9 cellular contexts compared by ENCODE assay signal in the genomic region with DNA sequence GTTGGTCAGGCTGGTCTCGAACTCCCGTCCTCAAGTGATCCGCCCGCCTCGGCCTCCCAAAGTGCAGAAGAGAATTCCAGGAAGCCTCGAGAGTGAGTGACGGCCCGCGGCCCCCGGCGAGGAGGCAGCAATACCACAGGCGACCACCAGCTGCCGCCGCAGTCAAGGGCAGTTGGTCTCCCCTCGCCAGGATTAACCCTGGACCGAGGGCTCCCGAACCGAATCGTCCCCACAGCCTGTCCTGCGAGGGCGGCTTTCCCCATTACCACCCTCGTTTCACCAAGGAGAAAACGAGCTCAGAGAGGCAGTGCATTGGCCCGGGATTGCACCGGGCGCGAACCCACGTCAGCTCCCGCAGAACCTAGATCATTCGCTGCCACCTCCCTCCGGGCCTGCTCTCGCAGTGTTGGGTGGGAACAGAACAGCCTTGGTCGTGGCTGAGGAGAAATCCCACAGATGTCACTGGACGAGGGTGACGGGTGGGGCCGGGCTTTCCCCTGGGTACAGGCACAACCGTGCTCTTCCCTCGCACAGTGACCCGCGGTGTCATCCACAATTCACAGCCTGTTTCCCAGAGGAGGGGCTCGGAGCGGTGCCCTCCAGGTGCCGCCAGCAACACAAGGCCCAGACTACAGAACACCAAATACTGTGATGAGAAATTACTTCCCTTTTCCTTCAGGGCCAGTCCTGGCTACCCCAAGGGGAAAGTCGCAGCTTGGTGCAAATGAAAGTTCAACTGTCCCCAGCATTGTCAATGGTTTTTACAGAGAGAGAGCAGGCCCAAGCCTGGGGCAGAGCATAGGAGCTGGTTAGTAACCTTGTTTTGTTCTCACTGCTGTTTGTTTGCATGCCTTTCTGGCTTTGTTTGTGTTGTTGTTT. TPM values are rescaled to one million over a fixed set of nuclear protein-coding genes. Genes with fewer than 3 reads are reported as not detected.
DNase-seq lines count a peak whose midpoint lies in the region; ATAC-seq, FAIRE-seq and TF ChIP-seq lines count a peak whose summit lies in the region.
"Had no signal": no experiment of that assay in that cellular context is flagged by ENCODE, and none has a peak within 500 bp of the region (broad histone marks: within the 10 kb centered on the region; RNA-seq: fewer than 3 reads in every experiment).

No MANE protein-coding gene starts in this region.

- H3K27me3 ChIP-seq in stomach: peaks cover 4 to 50% (median 17%) of the 10 kb centered on the region in 3 donors

- POLR2A ChIA-PET in activated CD4-positive, alpha-beta T cell treated with anti-CD3 and anti-CD28 coated beads for 36 hours (lab: Charles Lee): no interaction called here

- H3K9me3 Mint-ChIP-seq in activated CD4-positive, alpha-beta T cell treated with anti-CD3 and anti-CD28 coated beads for 36 hours (ENCODE audit: low read depth): no peaks in the 10 kb centered on the region

- H3K4me1 ChIP-seq in kidney (ENCODE audit: control insufficient read depth in 1 of 2, insufficient read depth in 1 of 2, low read depth in 1 of 2, low read length in 2 of 2): peaks cover 0 to 3% of the 10 kb centered on the region in 2 donors
- H3K4me1 ChIP-seq in stomach: peaks cover 0 to 5% (median 0%) of the 10 kb centered on the region in 4 donors

- intact Hi-C loops in activated CD4-positive, alpha-beta T cell treated with anti-CD3 and anti-CD28 coated beads for 36 hours (cut with DNase I, micrococcal nuclease): loop anchor here (2.0 to 10.0 kb wide), 3 partner anchors 39 to 103 kb away; a partner anchor contains a TSS
- intact Hi-C loops in kidney (cut with DNase I) (no loop called here), stomach (cut with DNase I; ENCODE audit: low total_unique reads) (no loop called here)

- no peaks in the 10 kb centered on the region for H3K36me3 Mint-ChIP-seq in activated CD4-positive, alpha-beta T cell treated with anti-CD3 and anti-CD28 coated beads for 36 hours (ENCODE audit: low read depth)

- no peak overlapping the region for H3K4me3 Mint-ChIP-seq in activated CD4-positive, alpha-beta T cell treated with anti-CD3 and anti-CD28 coated beads for 36 hours

- peak overlapping the region in 1 of 2 donors; percentile 40 for H3K9ac ChIP-seq in kidney (ENCODE audit: low read length in 2 of 2)

- no peak for DNase-seq in activated CD4-positive, alpha-beta T cell treated with anti-CD3 and anti-CD28 coated beads for 36 hours
- no peak for DNase-seq in activated CD4-positive, alpha-beta T cell treated with anti-CD3 and anti-CD28 coated beads for 4 hours
- DNase-seq in astrocyte of the spinal cord (ENCODE audit: low read depth, low spot score) (no peak), kidney (peak; percentile 72), stomach (peak; percentile 40), D721Med (ENCODE audit: insufficient read length, low spot score) (no peak), GM19239 (ENCODE audit: insufficient read length, low spot score) (no peak), cerebellum (ENCODE audit: low spot score) (no peak)
- DNase-seq: ACHN had no signal

- ATAC-seq in activated CD4-positive, alpha-beta T cell treated with anti-CD3 and anti-CD28 coated beads for 36 hours: no peak

- H3K36me3 ChIP-seq in kidney (ENCODE audit: control insufficient read depth in 1 of 2, insufficient read depth in 2 of 2, low read length in 2 of 2): no peaks in the 10 kb centered on the region
- no peaks in the 10 kb centered on the region for H3K36me3 ChIP-seq in stomach

- CTCF ChIA-PET in activated CD4-positive, alpha-beta T cell treated with anti-CD3 and anti-CD28 coated beads for 36 hours (lab: Charles Lee): interaction anchor here (0.6 to 1.3 kb wide), 7 partner anchors 14 to 480 kb away, joined by 3 to 4 read pairs (median 3); no protein-coding TSS in a partner anchor

- H3K27ac ChIP-seq in kidney (ENCODE audit: low read depth in 2 of 2, low read length in 2 of 2) (peak overlapping the region; percentile 14 to 41), stomach (no peak overlapping the region)

- peak; percentile 41 for TF ChIP-seq CTCF in astrocyte of the spinal cord (IDR thresholded peaks at IDR 0.05; ENCODE audit: low read depth, low read length)
- peak; percentile 47 for TF ChIP-seq CTCF in kidney (IDR thresholded peaks at IDR 0.05; ENCODE audit: borderline replicate concordance, extremely low read depth, insufficient read depth)
- TF ChIP-seq CTCF in stomach (IDR thresholded peaks at IDR 0.05): peak in 5 of 7 experiments; percentile 41 to 67 (median 54)
- TF ChIP-seq CTCF in D721Med (IDR thresholded peaks at IDR 0.05; ENCODE audit: insufficient read depth, missing control alignments): no peak

- FAIRE-seq in kidney (lab: Jason Lieb, UNC): no peak
- FAIRE-seq in D721Med (lab: Jason Lieb, UNC): no peak
- no peak for FAIRE-seq in GM19239 (lab: Jason Lieb, UNC)

- H3K27me3 Mint-ChIP-seq in activated CD4-positive, alpha-beta T cell treated with anti-CD3 and anti-CD28 coated beads for 36 hours: peaks cover 33% of the 10 kb centered on the region

- in situ Hi-C loops in astrocyte of the spinal cord (cut with HindIII; ENCODE audit: low sequenced_read_pairs): no loop called here

- no peak for TF ChIP-seq EP300 in stomach (IDR thresholded peaks at IDR 0.05)

- WGBS in stomach, 5 donors: 27 to 33% (median 32%) methylated on average over 27 to 44 of the region's 44 CpGs

- no peak for TF ChIP-seq POLR2A in stomach (IDR thresholded peaks at IDR 0.05)

- H3K4me3 ChIP-seq in astrocyte of the spinal cord (ENCODE audit: low read depth, low read length) (no peak overlapping the region), kidney (ENCODE audit: low read length in 2 of 2) (no peak overlapping the region), stomach (no peak overlapping the region)

- no peaks in the 10 kb centered on the region for H3K9me3 ChIP-seq in kidney (ENCODE audit: control insufficient read depth in 1 of 2, low read length in 2 of 2)
- H3K9me3 ChIP-seq in stomach: no peaks in the 10 kb centered on the region

- peaks cover 25% of the 10 kb centered on the region for H3K4me1 Mint-ChIP-seq in activated CD4-positive, alpha-beta T cell treated with anti-CD3 and anti-CD28 coated beads for 36 hours

- peak overlapping the region; percentile 77 for H3K27ac Mint-ChIP-seq in activated CD4-positive, alpha-beta T cell treated with anti-CD3 and anti-CD28 coated beads for 36 hours

RNA-seq across cellular contexts. Expression of a gene that starts 24.8 kb away (rescaled TPM):
- total RNA-seq in activated CD4-positive, alpha-beta T cell treated with anti-CD3 and anti-CD28 coated beads for 36 hours: under 1 TPM; 0.09 to 0.11 TPM
- 1.9 TPM for total RNA-seq in kidney
- polyA plus RNA-seq in kidney (ENCODE audit: insufficient read depth, low read depth, low replicate concordance): 0.99 TPM
- 1 to 10 TPM in 1 of 5 donors, under 1 TPM in 1, not detected in 3; 0.73 to 9.3 TPM for total RNA-seq in stomach
- under 1 TPM; 0.31 to 0.61 (median 0.55) TPM for polyA plus RNA-seq in stomach
- total RNA-seq in cerebellum: 7.5 TPM

RNA-seq across cellular contexts. Expression of a gene that starts 39.6 kb away (rescaled TPM):
- 10 to 100 TPM; 21.2 to 24.6 TPM for total RNA-seq in activated CD4-positive, alpha-beta T cell treated with anti-CD3 and anti-CD28 coated beads for 36 hours
- total RNA-seq in kidney (23.4 TPM), stomach (10 to 100 TPM in 4 of 5 donors, 1 to 10 TPM in 1; 5.8 to 29.6 (median 13.6) TPM), cerebellum (9.9 TPM)
- polyA plus RNA-seq in kidney (ENCODE audit: insufficient read depth, low read depth, low replicate concordance) (18.4 TPM), stomach (10 to 100 TPM in 2 of 3 donors, 1 to 10 TPM in 1; 8.4 to 13.4 (median 12.1) TPM)

Comparison
In these comparisons a context has a peak if more than half of its experiments do, and no peak if none do; other contexts are left out.
1. DNase-seq: peak in kidney (single experiment) and stomach (single experiment); none in activated CD4-positive, alpha-beta T cell treated with anti-CD3 and anti-CD28 coated beads for 36 hours (single experiment), activated CD4-positive, alpha-beta T cell treated with anti-CD3 and anti-CD28 coated beads for 4 hours (0 of 2), astrocyte of the spinal cord (single experiment), D721Med (single experiment), GM19239 (single experiment) and cerebellum (single experiment).
2. H3K27ac ChIP-seq: peak in kidney (2 of 2); none in stomach (0 of 5).
3. intact Hi-C loops: an anchor here in activated CD4-positive, alpha-beta T cell treated with anti-CD3 and anti-CD28 coated beads for 36 hours (2.0 to 10.0 kb wide); none called in kidney and stomach.